10 cellular contexts compared by ENCODE assay signal in the genomic region with DNA sequence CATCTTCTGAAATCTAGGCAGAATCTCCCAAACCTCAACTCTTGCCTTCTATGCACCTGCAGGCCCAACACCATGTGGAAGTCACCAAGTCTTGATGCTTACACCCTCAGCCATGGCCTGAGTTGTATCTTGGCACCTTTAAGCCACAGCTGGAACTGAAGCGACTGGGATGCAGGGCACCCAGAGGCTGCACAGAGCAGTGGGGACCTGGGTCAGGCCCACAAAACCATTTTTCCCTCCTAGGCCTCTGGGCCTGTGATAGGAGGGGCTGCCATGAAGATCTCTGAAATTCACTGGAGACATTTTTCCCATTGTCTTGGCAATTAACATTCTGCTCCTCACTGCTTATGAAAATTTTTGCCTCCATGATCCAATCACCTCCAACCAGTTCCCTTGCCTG.
"Had no signal": no experiment of that assay in that cellular context is flagged by ENCODE, and none has a peak within 500 bp of the region (broad histone marks: within the 10 kb centered on the region; RNA-seq: fewer than 3 reads in every experiment).

No MANE protein-coding gene starts in this region.

- H3K4me1 ChIP-seq: HAP-1 had no signal

- H3K9ac ChIP-seq: GM23248 had no signal

- H3K4me1 Mint-ChIP-seq: GM23338, H9 had no signal

- H3K4me3 ChIP-seq: GM23248, GM23338, HAP-1 had no signal

- H3K27ac Mint-ChIP-seq: GM23338, H9, HFFc6 had no signal

- H3K36me3 ChIP-seq: HAP-1 had no signal

- H3K27ac ChIP-seq: GM23248 had no signal

- H3K9me3 ChIP-seq: HAP-1 had no signal

- FAIRE-seq: H1, H54 had no signal

- H3K4me3 Mint-ChIP-seq: GM23338, H9, HFFc6 had no signal

- DNase-seq: GM23248, GOT3, H7, H9, HCEC 1CT, HFFc6 had no signal
